Comparison of ENCODE assay signal across 8 cellular contexts in the genomic region with DNA sequence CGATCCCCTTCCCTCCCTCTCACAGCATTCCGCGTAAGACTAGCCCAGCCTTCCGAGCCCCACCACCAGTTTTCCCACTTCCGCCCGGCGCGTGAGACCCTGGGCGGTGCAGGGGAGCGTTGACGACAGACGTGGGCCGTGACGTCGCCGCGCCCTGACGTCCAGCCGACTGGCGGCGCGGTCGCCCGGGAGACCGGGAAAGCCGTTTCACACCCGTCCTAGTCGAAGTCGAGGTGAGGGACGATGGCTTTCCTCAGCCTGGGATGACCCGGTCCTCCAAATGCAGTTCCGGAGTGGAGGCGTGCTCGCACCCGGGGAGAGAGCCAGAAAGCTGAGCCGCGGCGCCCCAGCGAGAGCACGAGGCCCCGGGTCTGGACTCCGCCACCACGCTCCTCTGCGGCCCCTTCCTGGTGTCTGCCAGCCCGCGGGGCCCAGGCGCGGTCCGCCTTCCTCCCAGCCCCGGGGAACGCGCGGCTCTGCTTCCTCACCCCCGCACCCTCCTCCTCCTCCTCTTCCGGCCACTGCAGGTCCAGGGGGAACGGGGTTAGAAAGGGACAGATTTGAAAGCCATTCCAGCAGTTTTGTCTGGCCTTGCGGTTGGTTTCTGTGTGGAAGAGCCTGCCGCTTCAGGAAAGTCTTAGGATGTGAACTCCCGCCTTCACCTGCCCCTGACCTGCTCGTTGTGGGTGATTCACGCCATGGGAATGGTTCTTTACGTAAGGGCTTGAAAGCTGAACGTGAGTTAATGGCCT. TPM values are rescaled to one million over a fixed set of nuclear protein-coding genes. Genes with fewer than 3 reads are reported as not detected.
DNase-seq lines count a peak whose midpoint lies in the region; ATAC-seq and TF ChIP-seq lines count a peak whose summit lies in the region.

Gene LEKR1, plus strand, starts transcription at position 210 of the 752 bp plus-strand sequence. CDS start 2,977 bp downstream, outside the sequence.

- intact Hi-C loops in transverse colon (cut with DNase I; ENCODE audit: low total_unique reads): loop anchor here (10.0 kb wide), 1 partner anchor 258 kb away; no protein-coding TSS in a partner anchor

- H3K9ac ChIP-seq in SU-DHL-6 (ENCODE audit: low read length) (peak within 1 kb of the TSS; percentile 60), parathyroid adenoma (peak within 1 kb of the TSS; percentile 93)

- peak within 1 kb of the TSS; percentile 64 for H3K4me3 ChIP-seq in MG63
- peak within 1 kb of the TSS; percentile 43 for H3K4me3 ChIP-seq in SU-DHL-6 (ENCODE audit: insufficient read depth, low read length, poor library complexity, severe bottlenecking)
- peak within 1 kb of the TSS; percentile 25 for H3K4me3 ChIP-seq in cardiac muscle cell
- H3K4me3 ChIP-seq in parathyroid adenoma (ENCODE audit: low read depth, low read length): peak within 1 kb of the TSS; percentile 82
- H3K4me3 ChIP-seq in transverse colon: peak within 1 kb of the TSS; percentile 55 to 74 (median 56)

- H3K36me3 ChIP-seq in MG63 (no peaks in the 10 kb centered on the region), SU-DHL-6 (ENCODE audit: low read length) (no peaks in the 10 kb centered on the region), cardiac muscle cell (no peaks in the 10 kb centered on the region), parathyroid adenoma (ENCODE audit: control insufficient read depth, insufficient read depth, low read length) (no peaks in the 10 kb centered on the region), transverse colon (no peaks in the 10 kb centered on the region)

- no peaks in the 10 kb centered on the region; the same call in 1 of the 2 replicates for H3K79me2 ChIP-seq in SU-DHL-6 (ENCODE audit: insufficient read depth, low read length)
- no peaks in the 10 kb centered on the region for H3K79me2 ChIP-seq in parathyroid adenoma

- H3K9me3 ChIP-seq in MG63 (no peaks in the 10 kb centered on the region), SU-DHL-6 (ENCODE audit: insufficient read depth, low read length) (no peaks in the 10 kb centered on the region), cardiac muscle cell (ENCODE audit: low read depth) (no peaks in the 10 kb centered on the region), parathyroid adenoma (ENCODE audit: control insufficient read depth, low read length) (no peaks in the 10 kb centered on the region), transverse colon (no peaks in the 10 kb centered on the region)

- in situ Hi-C loops in G401 (cut with HindIII; ENCODE audit: low sequenced_read_pairs) (no loop called here), transverse colon (cut with MboI; ENCODE audit: low pct_ligation_motif_present in 1 of 4, low pct_unique_long_range_greater_than_20kb in 1 of 4, low sequenced_read_pairs in 3 of 4) (loop anchor here in 3 of 4 donors (10.0 to 25.0 kb wide), 4 partner anchors 142 to 264 kb away; partner anchors contain the start of gene SSR3 (in 1 of the 3))

- no peaks in the 10 kb centered on the region for H3K36me3 Mint-ChIP-seq in activated naive CD8-positive, alpha-beta T cell treated with anti-CD3 and anti-CD28 coated beads, Interleukin-2, amount 50 U/mL, for 24 hours (ENCODE audit: low read depth)

- H3K27ac ChIP-seq in SU-DHL-6 (ENCODE audit: low read depth, low read length) (peak within 1 kb of the TSS; percentile 68), cardiac muscle cell (peak within 1 kb of the TSS; percentile 78), parathyroid adenoma (peak within 1 kb of the TSS; percentile 100), transverse colon (peak within 1 kb of the TSS; percentile 90 to 97 (median 92))

- peak; percentile 87 for ATAC-seq in activated naive CD8-positive, alpha-beta T cell treated with anti-CD3 and anti-CD28 coated beads, Interleukin-2, amount 50 U/mL, for 24 hours

- peak within 1 kb of the TSS; percentile 74 for H2AFZ ChIP-seq in SU-DHL-6 (ENCODE audit: low read depth, low read length, severe bottlenecking)
- peak within 1 kb of the TSS; percentile 93 for H2AFZ ChIP-seq in parathyroid adenoma

- H3K4me2 ChIP-seq in SU-DHL-6 (ENCODE audit: low read depth, low read length, poor library complexity, severe bottlenecking) (peak within 1 kb of the TSS; percentile 61), parathyroid adenoma (ENCODE audit: low read length) (peak within 1 kb of the TSS; percentile 96)

- no peaks in the 10 kb centered on the region for H3K9me3 Mint-ChIP-seq in activated naive CD8-positive, alpha-beta T cell treated with anti-CD3 and anti-CD28 coated beads, Interleukin-2, amount 50 U/mL, for 24 hours

- DNase-seq in G401 (ENCODE audit: low spot score): peak; percentile 87
- peak; percentile 64 for DNase-seq in GOT3 (lab: John Stamatoyannopoulos, UW)
- DNase-seq in MG63: peak; percentile 92
- DNase-seq in activated naive CD8-positive, alpha-beta T cell treated with anti-CD3 and anti-CD28 coated beads, Interleukin-2, amount 50 U/mL, for 24 hours: peak; percentile 83
- peak; percentile 78 to 97 for DNase-seq in cardiac muscle cell (ENCODE audit: low read depth in 1 of 2, low spot score in 1 of 2)
- DNase-seq in transverse colon: peak; percentile 92

- peak within 1 kb of the TSS; percentile 95 for H3K27ac Mint-ChIP-seq in activated naive CD8-positive, alpha-beta T cell treated with anti-CD3 and anti-CD28 coated beads, Interleukin-2, amount 50 U/mL, for 24 hours

- no peaks in the 10 kb centered on the region for H3K9me2 ChIP-seq in SU-DHL-6 (replicated peaks; ENCODE audit: insufficient read depth, low read length)

- no peaks in the 10 kb centered on the region for H3K27me3 ChIP-seq in MG63
- H3K27me3 ChIP-seq in SU-DHL-6 (ENCODE audit: low read length): no peaks in the 10 kb centered on the region
- peaks cover 4% of the 10 kb centered on the region for H3K27me3 ChIP-seq in cardiac muscle cell
- no peaks in the 10 kb centered on the region for H3K27me3 ChIP-seq in parathyroid adenoma (ENCODE audit: control insufficient read depth, insufficient read depth, low read length)
- no peaks in the 10 kb centered on the region for H3K27me3 ChIP-seq in transverse colon

- no peak for TF ChIP-seq EP300 in transverse colon (IDR thresholded peaks at IDR 0.05; ENCODE audit: low read depth)

- H4K20me1 ChIP-seq in SU-DHL-6 (ENCODE audit: low read depth, low read length): no peaks in the 10 kb centered on the region

- peak; percentile 87 for TF ChIP-seq POLR2A in transverse colon (IDR thresholded peaks at IDR 0.05)

- 1% methylated on average over 59 of the region's 63 CpGs; no CpG with 5 or more reads in 1 of the 2 donors for WGBS in transverse colon (ENCODE audit: low coverage in 1 of 2), 2 donors

- no peaks in the 10 kb centered on the region for H3K27me3 Mint-ChIP-seq in activated naive CD8-positive, alpha-beta T cell treated with anti-CD3 and anti-CD28 coated beads, Interleukin-2, amount 50 U/mL, for 24 hours

- TF ChIP-seq CTCF in SU-DHL-6 (IDR thresholded peaks at IDR 0.05; ENCODE audit: insufficient read depth, low read length, poor library complexity, severe bottlenecking): no peak
- TF ChIP-seq CTCF in cardiac muscle cell (IDR thresholded peaks at IDR 0.05; ENCODE audit: low read depth, low read length): no peak
- TF ChIP-seq CTCF in parathyroid adenoma (IDR thresholded peaks at IDR 0.05): no peak
- peak in 1 of 5 experiments; percentile 12 for TF ChIP-seq CTCF in transverse colon (IDR thresholded peaks at IDR 0.05)

- peaks cover 23% of the 10 kb centered on the region for H3F3A ChIP-seq in SU-DHL-6 (ENCODE audit: insufficient read depth)

- no peaks in the 10 kb centered on the region for H3K4me1 ChIP-seq in cardiac muscle cell (ENCODE audit: low read depth)
- H3K4me1 ChIP-seq in parathyroid adenoma: peaks cover 15% of the 10 kb centered on the region
- peaks cover 6 to 16% (median 10%) of the 10 kb centered on the region in 4 donors for H3K4me1 ChIP-seq in transverse colon

- peaks cover 27% of the 10 kb centered on the region for H3K4me1 Mint-ChIP-seq in activated naive CD8-positive, alpha-beta T cell treated with anti-CD3 and anti-CD28 coated beads, Interleukin-2, amount 50 U/mL, for 24 hours

- peak within 1 kb of the TSS; percentile 84 for H3K4me3 Mint-ChIP-seq in activated naive CD8-positive, alpha-beta T cell treated with anti-CD3 and anti-CD28 coated beads, Interleukin-2, amount 50 U/mL, for 24 hours

RNA-seq across cellular contexts. Expression of gene LEKR1, which starts in this region (rescaled TPM):
- total RNA-seq in G401 (2014; rRNA removed; shearing (Covaris generic)): not detected in 2 replicates
- 1.6 TPM in 1 of 2 replicates, not detected in the other for total RNA-seq in MG63 (2014; rRNA removed; shearing (Covaris generic); ENCODE audit: low replicate concordance)
- total RNA-seq in cardiac muscle cell: 0.42 and 0.77 TPM in 2 replicates
- polyA plus RNA-seq in cardiac muscle cell: 0.91 and 2.1 TPM in 2 replicates
- 1 to 10 TPM in 1 of 4 donors, under 1 TPM in 2, not detected in 1; 0.40 to 3.3 (median 0.96) TPM for total RNA-seq in transverse colon

Comparison
In these comparisons a context has a peak if more than half of its experiments do, and no peak if none do; other contexts are left out.
1. Peak in every context shown above with its lines: DNase-seq, ATAC-seq, H3K4me3 ChIP-seq and H3K27ac ChIP-seq.
2. Peak in DNase-seq in G401; RNA of the gene not detected or under 1 TPM.
3. H3K4me3 ChIP-seq: peak in every context shown above with its lines; median percentile 82 in parathyroid adenoma; 64 in MG63; 56 in transverse colon; 43 in SU-DHL-6; 25 in cardiac muscle cell.